27 cellular contexts compared by ENCODE assay signal in the genomic region with DNA sequence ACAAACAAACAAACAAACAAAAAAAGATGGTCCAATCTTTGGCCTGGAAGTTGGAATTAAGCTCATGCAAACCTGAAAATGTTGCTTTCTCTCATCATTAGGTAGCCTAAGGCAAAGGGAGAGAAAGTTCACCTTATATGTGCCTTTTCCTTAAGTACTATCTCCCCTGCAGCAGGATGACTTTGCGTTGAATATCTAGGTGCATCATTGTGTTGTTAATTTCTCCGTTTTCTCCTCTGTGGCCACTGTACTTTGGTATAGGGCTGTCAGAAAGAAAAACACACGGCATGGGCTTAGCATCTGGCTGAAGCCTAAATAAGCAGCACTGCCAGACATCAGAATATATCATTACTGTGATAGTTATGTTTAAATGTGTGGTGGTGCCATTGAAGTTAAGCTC.
"Had no signal": no experiment of that assay in that cellular context is flagged by ENCODE, and none has a peak within 500 bp of the region (broad histone marks: within the 10 kb centered on the region; RNA-seq: fewer than 3 reads in every experiment).

No MANE protein-coding gene starts in this region.

- H3K4me1 Mint-ChIP-seq: nephron progenitor cell; stimulated activated naive CD8-positive, alpha-beta T cell treated with anti-CD3 and anti-CD28 coated beads, Interleukin-15, amount 100 ng/mL, for 72 hours had no signal

- H3K36me3 ChIP-seq: breast epithelium, heart right ventricle, left ventricle myocardium inferior, sigmoid colon, thyroid gland had no signal

- H3K4me1 ChIP-seq: breast epithelium, left ventricle myocardium inferior, parathyroid adenoma, psoas muscle, sigmoid colon, thyroid gland had no signal

- H3K4me3 Mint-ChIP-seq: activated CD4-positive, alpha-beta T cell treated with anti-CD3 and anti-CD28 coated beads for 36 hours; activated T-cell treated with anti-CD3 and anti-CD28 coated beads, Interleukin-2, amount 50 U/mL, for 72 hours; mesothelial cell of epicardium; nephron progenitor cell; stimulated activated memory B cell treated with anti-CD40 and anti-IgM and Interleukin-4, amounts not matched to agents 10 μg/mL and 1 μg/mL and 100 μg/mL, for 72 hours; stimulated activated naive CD8-positive, alpha-beta T cell treated with anti-CD3 and anti-CD28 coated beads, Interleukin-15, amount 100 ng/mL, for 72 hours had no signal

- H3K9me3 Mint-ChIP-seq: mesothelial cell of epicardium; nephron progenitor cell; stimulated activated memory B cell treated with anti-CD40 and anti-IgM and Interleukin-4, amounts not matched to agents 10 μg/mL and 1 μg/mL and 100 μg/mL, for 72 hours; stimulated activated naive CD8-positive, alpha-beta T cell treated with anti-CD3 and anti-CD28 coated beads, Interleukin-15, amount 100 ng/mL, for 72 hours had no signal

- H3K27ac ChIP-seq: breast epithelium, foreskin keratinocyte, heart right ventricle, left ventricle myocardium inferior, parathyroid adenoma, psoas muscle, sigmoid colon, thyroid gland had no signal

- H3K27me3 Mint-ChIP-seq: naive B cell; stimulated activated memory B cell treated with anti-CD40 and anti-IgM and Interleukin-4, amounts not matched to agents 10 μg/mL and 1 μg/mL and 100 μg/mL, for 72 hours; stimulated activated naive CD8-positive, alpha-beta T cell treated with anti-CD3 and anti-CD28 coated beads, Interleukin-15, amount 100 ng/mL, for 72 hours had no signal

- H3K9ac ChIP-seq: parathyroid adenoma had no signal

- H3K4me3 ChIP-seq: breast epithelium, heart right ventricle, left ventricle myocardium inferior, psoas muscle, sigmoid colon, thyroid gland had no signal

- H3K27ac Mint-ChIP-seq: activated CD4-positive, alpha-beta T cell treated with anti-CD3 and anti-CD28 coated beads for 36 hours; activated naive CD4-positive, alpha-beta T cell treated with anti-CD3 and anti-CD28 coated beads, Interleukin-2, amount 50 U/mL, for 72 hours; activated T-cell treated with anti-CD3 and anti-CD28 coated beads, Interleukin-2, amount 50 U/mL, for 72 hours; mesothelial cell of epicardium; nephron progenitor cell; stimulated activated memory B cell treated with anti-CD40 and anti-IgM and Interleukin-4, amounts not matched to agents 10 μg/mL and 1 μg/mL and 100 μg/mL, for 72 hours; stimulated activated naive CD8-positive, alpha-beta T cell treated with anti-CD3 and anti-CD28 coated beads, Interleukin-15, amount 100 ng/mL, for 72 hours had no signal

- H3K9me3 ChIP-seq: breast epithelium, psoas muscle, sigmoid colon, thyroid gland had no signal

- H3K79me2 ChIP-seq: parathyroid adenoma had no signal

- ATAC-seq: activated CD4-positive, alpha-beta T cell treated with anti-CD3 and anti-CD28 coated beads for 36 hours; activated naive CD4-positive, alpha-beta T cell treated with anti-CD3 and anti-CD28 coated beads, Interleukin-2, amount 50 U/mL, for 72 hours; activated T-cell treated with anti-CD3 and anti-CD28 coated beads, Interleukin-2, amount 50 U/mL, for 72 hours; foreskin keratinocyte; heart right ventricle; psoas muscle; stimulated activated memory B cell treated with anti-CD40 and anti-IgM and Interleukin-4, amounts not matched to agents 10 μg/mL and 1 μg/mL and 100 μg/mL, for 72 hours; stimulated activated naive CD8-positive, alpha-beta T cell treated with anti-CD3 and anti-CD28 coated beads, Interleukin-15, amount 100 ng/mL, for 72 hours had no signal

- H2AFZ ChIP-seq: parathyroid adenoma had no signal

- H3K36me3 Mint-ChIP-seq: activated naive CD4-positive, alpha-beta T cell treated with anti-CD3 and anti-CD28 coated beads, Interleukin-2, amount 50 U/mL, for 72 hours; mesothelial cell of epicardium; naive B cell; stimulated activated memory B cell treated with anti-CD40 and anti-IgM and Interleukin-4, amounts not matched to agents 10 μg/mL and 1 μg/mL and 100 μg/mL, for 72 hours had no signal

- DNase-seq: activated CD4-positive, alpha-beta T cell treated with anti-CD3 and anti-CD28 coated beads for 36 hours; activated CD4-positive, alpha-beta T cell treated with anti-CD3 and anti-CD28 coated beads, Interleukin-2, amount 50 U/mL, for 4 hours; activated CD4-positive, CD25-positive, alpha-beta regulatory T cell; activated naive CD4-positive, alpha-beta T cell; activated T-cell treated with anti-CD3 and anti-CD28 coated beads for 4 hours; activated T-cell treated with anti-CD3 and anti-CD28 coated beads, Interleukin-2, amount 50 U/mL, for 72 hours; central memory CD4-positive, alpha-beta T cell; foreskin keratinocyte; heart right ventricle; left ventricle myocardium inferior; naive B cell; nephron progenitor cell; nucleus accumbens; psoas muscle; sigmoid colon; small intestine; stimulated activated CD4-positive, alpha-beta T cell treated with anti-CD3 and anti-CD28 coated beads, Interleukin-1b, Interleukin-23, amount 100 ng/mL, for 48 hours; stimulated activated CD4-positive, alpha-beta T cell treated with anti-CD3 and anti-CD28 coated beads, Interleukin-4, amount 100 ng/mL, for 4 hours; stimulated activated CD8-positive, alpha-beta memory T cell treated with anti-CD3 and anti-CD28 coated beads, Interleukin-4, amount 100 ng/mL, for 48 hours; stimulated activated naive CD8-positive, alpha-beta T cell treated with anti-CD3 and anti-CD28 coated beads, Interleukin-15, amount 100 ng/mL, for 72 hours; T-helper 2 cell; thyroid gland had no signal

- H3K27me3 ChIP-seq: breast epithelium, foreskin keratinocyte, heart right ventricle, sigmoid colon, thyroid gland had no signal
